1 cellular context compared by ENCODE assay signal in genomic region chr14:20790439-20791116, GRCh38.
TF ChIP-seq lines count a peak whose summit lies in the region.

No MANE protein-coding gene starts in this region.

TF ChIP-seq in GM23338, 12 proteins besides CTCF, POLR2A, EP300 and RAD21 (continued from another document):
- TF ChIP-seq, protein P1, sequence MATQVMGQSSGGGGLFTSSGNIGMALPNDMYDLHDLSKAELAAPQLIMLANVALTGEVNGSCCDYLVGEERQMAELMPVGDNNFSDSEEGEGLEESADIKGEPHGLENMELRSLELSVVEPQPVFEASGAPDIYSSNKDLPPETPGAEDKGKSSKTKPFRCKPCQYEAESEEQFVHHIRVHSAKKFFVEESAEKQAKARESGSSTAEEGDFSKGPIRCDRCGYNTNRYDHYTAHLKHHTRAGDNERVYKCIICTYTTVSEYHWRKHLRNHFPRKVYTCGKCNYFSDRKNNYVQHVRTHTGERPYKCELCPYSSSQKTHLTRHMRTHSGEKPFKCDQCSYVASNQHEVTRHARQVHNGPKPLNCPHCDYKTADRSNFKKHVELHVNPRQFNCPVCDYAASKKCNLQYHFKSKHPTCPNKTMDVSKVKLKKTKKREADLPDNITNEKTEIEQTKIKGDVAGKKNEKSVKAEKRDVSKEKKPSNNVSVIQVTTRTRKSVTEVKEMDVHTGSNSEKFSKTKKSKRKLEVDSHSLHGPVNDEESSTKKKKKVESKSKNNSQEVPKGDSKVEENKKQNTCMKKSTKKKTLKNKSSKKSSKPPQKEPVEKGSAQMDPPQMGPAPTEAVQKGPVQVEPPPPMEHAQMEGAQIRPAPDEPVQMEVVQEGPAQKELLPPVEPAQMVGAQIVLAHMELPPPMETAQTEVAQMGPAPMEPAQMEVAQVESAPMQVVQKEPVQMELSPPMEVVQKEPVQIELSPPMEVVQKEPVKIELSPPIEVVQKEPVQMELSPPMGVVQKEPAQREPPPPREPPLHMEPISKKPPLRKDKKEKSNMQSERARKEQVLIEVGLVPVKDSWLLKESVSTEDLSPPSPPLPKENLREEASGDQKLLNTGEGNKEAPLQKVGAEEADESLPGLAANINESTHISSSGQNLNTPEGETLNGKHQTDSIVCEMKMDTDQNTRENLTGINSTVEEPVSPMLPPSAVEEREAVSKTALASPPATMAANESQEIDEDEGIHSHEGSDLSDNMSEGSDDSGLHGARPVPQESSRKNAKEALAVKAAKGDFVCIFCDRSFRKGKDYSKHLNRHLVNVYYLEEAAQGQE (IDR thresholded peaks at IDR 0.05; ENCODE audit: unreplicated experiment): no peak
- TF ChIP-seq JUNB (IDR thresholded peaks at IDR 0.05; ENCODE audit: unreplicated experiment) (no peak), EZH2phosphoT487 (IDR thresholded peaks at IDR 0.05; ENCODE audit: unreplicated experiment) (no peak), EZH2 (IDR thresholded peaks at IDR 0.05; ENCODE audit: low read depth, unreplicated experiment) (no peak), ZNF331 (CRISPR knock-in tag; IDR thresholded peaks at IDR 0.05; ENCODE audit: low read depth) (no peak), STAT1 (IDR thresholded peaks at IDR 0.05; ENCODE audit: unreplicated experiment) (no peak), ZNF114 (CRISPR knock-in tag; IDR thresholded peaks at IDR 0.05) (no peak)
- TF ChIP-seq, protein P2, sequence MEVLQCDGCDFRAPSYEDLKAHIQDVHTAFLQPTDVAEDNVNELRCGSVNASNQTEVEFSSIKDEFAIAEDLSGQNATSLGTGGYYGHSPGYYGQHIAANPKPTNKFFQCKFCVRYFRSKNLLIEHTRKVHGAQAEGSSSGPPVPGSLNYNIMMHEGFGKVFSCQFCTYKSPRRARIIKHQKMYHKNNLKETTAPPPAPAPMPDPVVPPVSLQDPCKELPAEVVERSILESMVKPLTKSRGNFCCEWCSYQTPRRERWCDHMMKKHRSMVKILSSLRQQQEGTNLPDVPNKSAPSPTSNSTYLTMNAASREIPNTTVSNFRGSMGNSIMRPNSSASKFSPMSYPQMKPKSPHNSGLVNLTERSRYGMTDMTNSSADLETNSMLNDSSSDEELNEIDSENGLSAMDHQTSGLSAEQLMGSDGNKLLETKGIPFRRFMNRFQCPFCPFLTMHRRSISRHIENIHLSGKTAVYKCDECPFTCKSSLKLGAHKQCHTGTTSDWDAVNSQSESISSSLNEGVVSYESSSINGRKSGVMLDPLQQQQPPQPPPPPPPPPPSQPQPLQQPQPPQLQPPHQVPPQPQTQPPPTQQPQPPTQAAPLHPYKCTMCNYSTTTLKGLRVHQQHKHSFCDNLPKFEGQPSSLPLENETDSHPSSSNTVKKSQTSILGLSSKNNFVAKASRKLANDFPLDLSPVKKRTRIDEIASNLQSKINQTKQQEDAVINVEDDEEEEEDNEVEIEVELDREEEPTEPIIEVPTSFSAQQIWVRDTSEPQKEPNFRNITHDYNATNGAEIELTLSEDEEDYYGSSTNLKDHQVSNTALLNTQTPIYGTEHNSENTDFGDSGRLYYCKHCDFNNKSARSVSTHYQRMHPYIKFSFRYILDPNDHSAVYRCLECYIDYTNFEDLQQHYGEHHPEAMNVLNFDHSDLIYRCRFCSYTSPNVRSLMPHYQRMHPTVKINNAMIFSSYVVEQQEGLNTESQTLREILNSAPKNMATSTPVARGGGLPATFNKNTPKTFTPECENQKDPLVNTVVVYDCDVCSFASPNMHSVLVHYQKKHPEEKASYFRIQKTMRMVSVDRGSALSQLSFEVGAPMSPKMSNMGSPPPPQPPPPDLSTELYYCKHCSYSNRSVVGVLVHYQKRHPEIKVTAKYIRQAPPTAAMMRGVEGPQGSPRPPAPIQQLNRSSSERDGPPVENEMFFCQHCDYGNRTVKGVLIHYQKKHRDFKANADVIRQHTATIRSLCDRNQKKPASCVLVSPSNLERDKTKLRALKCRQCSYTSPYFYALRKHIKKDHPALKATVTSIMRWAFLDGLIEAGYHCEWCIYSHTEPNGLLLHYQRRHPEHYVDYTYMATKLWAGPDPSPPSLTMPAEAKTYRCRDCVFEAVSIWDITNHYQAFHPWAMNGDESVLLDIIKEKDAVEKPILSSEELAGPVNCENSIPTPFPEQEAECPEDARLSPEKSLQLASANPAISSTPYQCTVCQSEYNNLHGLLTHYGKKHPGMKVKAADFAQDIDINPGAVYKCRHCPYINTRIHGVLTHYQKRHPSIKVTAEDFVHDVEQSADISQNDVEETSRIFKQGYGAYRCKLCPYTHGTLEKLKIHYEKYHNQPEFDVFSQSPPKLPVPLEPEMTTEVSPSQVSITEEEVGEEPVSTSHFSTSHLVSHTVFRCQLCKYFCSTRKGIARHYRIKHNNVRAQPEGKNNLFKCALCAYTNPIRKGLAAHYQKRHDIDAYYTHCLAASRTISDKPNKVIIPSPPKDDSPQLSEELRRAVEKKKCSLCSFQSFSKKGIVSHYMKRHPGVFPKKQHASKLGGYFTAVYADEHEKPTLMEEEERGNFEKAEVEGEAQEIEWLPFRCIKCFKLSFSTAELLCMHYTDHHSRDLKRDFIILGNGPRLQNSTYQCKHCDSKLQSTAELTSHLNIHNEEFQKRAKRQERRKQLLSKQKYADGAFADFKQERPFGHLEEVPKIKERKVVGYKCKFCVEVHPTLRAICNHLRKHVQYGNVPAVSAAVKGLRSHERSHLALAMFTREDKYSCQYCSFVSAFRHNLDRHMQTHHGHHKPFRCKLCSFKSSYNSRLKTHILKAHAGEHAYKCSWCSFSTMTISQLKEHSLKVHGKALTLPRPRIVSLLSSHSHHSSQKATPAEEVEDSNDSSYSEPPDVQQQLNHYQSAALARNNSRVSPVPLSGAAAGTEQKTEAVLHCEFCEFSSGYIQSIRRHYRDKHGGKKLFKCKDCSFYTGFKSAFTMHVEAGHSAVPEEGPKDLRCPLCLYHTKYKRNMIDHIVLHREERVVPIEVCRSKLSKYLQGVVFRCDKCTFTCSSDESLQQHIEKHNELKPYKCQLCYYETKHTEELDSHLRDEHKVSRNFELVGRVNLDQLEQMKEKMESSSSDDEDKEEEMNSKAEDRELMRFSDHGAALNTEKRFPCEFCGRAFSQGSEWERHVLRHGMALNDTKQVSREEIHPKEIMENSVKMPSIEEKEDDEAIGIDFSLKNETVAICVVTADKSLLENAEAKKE (CRISPR knock-in tag; IDR thresholded peaks at IDR 0.05): no peak
